9 cellular contexts compared by ENCODE assay signal in genomic region chr19:16369664-16370576, GRCh38. TPM values are rescaled to one million over a fixed set of nuclear protein-coding genes. Genes with fewer than 3 reads are reported as not detected.
DNase-seq lines count a peak whose midpoint lies in the region; ATAC-seq and TF ChIP-seq lines count a peak whose summit lies in the region.
"Had no signal": no experiment of that assay in that cellular context is flagged by ENCODE, and none has a peak within 500 bp of the region (broad histone marks: within the 10 kb centered on the region; RNA-seq: fewer than 3 reads in every experiment).

No MANE protein-coding gene starts in this region.

- CTCF ChIA-PET in activated CD4-positive, alpha-beta memory T cell treated with anti-CD3 and anti-CD28 coated beads, Interleukin-2, amount 10 ng/mL, durations not matched to agents 7 days and 5 days (lab: Charles Lee) = interaction anchor here (0.6 to 7.1 kb wide), 8 partner anchors 10 to 122 kb away, joined by 3 to 109 read pairs (median 6); partner anchors contain the start of gene KLF2

- no peaks in the 10 kb centered on the region for H3K9me3 Mint-ChIP-seq in activated CD4-positive, alpha-beta memory T cell treated with anti-CD3 and anti-CD28 coated beads, Interleukin-2, amount 10 ng/mL, durations not matched to agents 7 days and 5 days

- peak; percentile 52 to 77 for DNase-seq in activated CD8-positive, alpha-beta memory T cell treated with anti-CD3 and anti-CD28 coated beads for 1 hour (ENCODE audit: extremely low read depth in 1 of 2, low read depth in 1 of 2)
- no peak for DNase-seq in activated CD8-positive, alpha-beta memory T cell treated with anti-CD3 and anti-CD28 coated beads for 24 hours
- DNase-seq in activated CD4-positive, alpha-beta memory T cell treated with anti-CD3 and anti-CD28 coated beads, Interleukin-2, amount 10 ng/mL, durations not matched to agents 7 days and 5 days = peak; percentile 48
- DNase-seq in effector CD8-positive, alpha-beta T cell (lab: John Stamatoyannopoulos, UW) = peak; percentile 84
- peak; percentile 45 for DNase-seq in stimulated activated naive CD8-positive, alpha-beta T cell treated with anti-CD3 and anti-CD28 coated beads, Interleukin-15, Interleukin-2, amounts not matched to agents 100 U/mL and 50 U/mL, for 24 hours
- DNase-seq in islet precursor cell (no peak), omental fat pad (ENCODE audit: low spot score) (no peak)
- DNase-seq: anterior cingulate cortex had no signal

- ATAC-seq in stimulated activated naive CD8-positive, alpha-beta T cell treated with anti-CD3 and anti-CD28 coated beads, Interleukin-15, Interleukin-2, amounts not matched to agents 100 U/mL and 50 U/mL, for 24 hours = peak; percentile 17
- ATAC-seq in HG03196 (IDR thresholded peaks at IDR 0.05; ENCODE audit: unreplicated experiment) = no peak
- no peak for ATAC-seq in omental fat pad (ENCODE audit: low FRiP score)

- H3K27ac Mint-ChIP-seq in activated CD4-positive, alpha-beta memory T cell treated with anti-CD3 and anti-CD28 coated beads, Interleukin-2, amount 10 ng/mL, durations not matched to agents 7 days and 5 days = no peak overlapping the region

- no peak overlapping the region for H3K4me3 Mint-ChIP-seq in activated CD4-positive, alpha-beta memory T cell treated with anti-CD3 and anti-CD28 coated beads, Interleukin-2, amount 10 ng/mL, durations not matched to agents 7 days and 5 days

- no peak for TF ChIP-seq CTCF in omental fat pad (IDR thresholded peaks at IDR 0.05)

- POLR2A ChIA-PET in activated CD4-positive, alpha-beta memory T cell treated with anti-CD3 and anti-CD28 coated beads, Interleukin-2, amount 10 ng/mL, durations not matched to agents 7 days and 5 days (lab: Charles Lee) = interaction anchor here (0.8 to 34.9 kb wide), 16 partner anchors 9 to 299 kb away, joined by 3 to 3221 read pairs (median 6); partner anchors contain the start of genes FAM32A, HSH2D and KLF2

- peaks cover 30% of the 10 kb centered on the region for H3K36me3 Mint-ChIP-seq in activated CD4-positive, alpha-beta memory T cell treated with anti-CD3 and anti-CD28 coated beads, Interleukin-2, amount 10 ng/mL, durations not matched to agents 7 days and 5 days (ENCODE audit: low read depth)

- peaks cover 23% of the 10 kb centered on the region for H3K4me1 Mint-ChIP-seq in activated CD4-positive, alpha-beta memory T cell treated with anti-CD3 and anti-CD28 coated beads, Interleukin-2, amount 10 ng/mL, durations not matched to agents 7 days and 5 days

- peaks cover 2% of the 10 kb centered on the region for H3K27me3 Mint-ChIP-seq in activated CD4-positive, alpha-beta memory T cell treated with anti-CD3 and anti-CD28 coated beads, Interleukin-2, amount 10 ng/mL, durations not matched to agents 7 days and 5 days

RNA-seq across cellular contexts. Expression of gene KLF2, which starts 45.3 kb away (rescaled TPM):
- total RNA-seq in activated CD4-positive, alpha-beta memory T cell treated with anti-CD3 and anti-CD28 coated beads, Interleukin-2, amount 10 ng/mL, durations not matched to agents 7 days and 5 days = 100 to 1,000 TPM; 410 to 423 TPM
- total RNA-seq in omental fat pad = 100 to 1,000 TPM in 2 of 4 donors, 10 to 100 TPM in 2; 61.1 to 160 (median 85.9) TPM

Comparison
In these comparisons a context has a peak if more than half of its experiments do, and no peak if none do; other contexts are left out.
1. DNase-seq: peak in activated CD8-positive, alpha-beta memory T cell treated with anti-CD3 and anti-CD28 coated beads for 1 hour (2 of 2), activated CD4-positive, alpha-beta memory T cell treated with anti-CD3 and anti-CD28 coated beads, Interleukin-2, amount 10 ng/mL, durations not matched to agents 7 days and 5 days (single experiment), effector CD8-positive, alpha-beta T cell (single experiment) and stimulated activated naive CD8-positive, alpha-beta T cell treated with anti-CD3 and anti-CD28 coated beads, Interleukin-15, Interleukin-2, amounts not matched to agents 100 U/mL and 50 U/mL, for 24 hours (single experiment); none in activated CD8-positive, alpha-beta memory T cell treated with anti-CD3 and anti-CD28 coated beads for 24 hours (single experiment), islet precursor cell (single experiment) and omental fat pad (single experiment).